11 cellular contexts compared by ENCODE assay signal in the genomic region with DNA sequence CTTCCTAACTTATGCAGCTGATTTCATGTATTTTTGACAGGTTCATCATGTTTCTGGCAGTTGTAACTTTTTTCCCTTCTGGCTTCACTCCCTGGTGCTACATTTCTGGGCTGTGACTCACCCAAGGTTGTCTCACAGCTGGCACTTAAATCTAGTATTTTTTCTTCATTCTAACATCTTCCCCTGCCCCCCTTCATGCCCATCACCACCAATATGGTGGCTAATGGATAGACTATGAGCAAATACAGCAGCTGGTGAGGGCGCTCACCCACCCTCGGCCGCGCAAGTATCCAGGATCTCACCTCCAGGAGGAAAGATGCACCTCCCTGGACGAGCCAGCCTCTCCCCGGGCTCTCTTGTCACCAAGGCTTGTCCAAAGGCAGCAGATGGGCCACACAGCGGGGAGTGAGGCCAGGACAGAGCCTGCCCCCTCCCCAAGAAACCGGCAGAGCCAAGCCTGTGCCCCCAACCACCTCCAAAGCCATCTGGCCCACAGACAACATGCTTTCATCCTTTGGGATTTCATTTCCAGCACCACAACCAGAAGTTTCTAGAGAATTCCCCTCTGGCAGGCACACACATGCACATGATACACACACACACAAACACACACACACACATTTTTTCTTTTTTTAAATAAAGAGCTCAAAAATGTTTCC. TPM values are rescaled to one million over a fixed set of nuclear protein-coding genes. Genes with fewer than 3 reads are reported as not detected.
A peak's percentile ranks its signal among the peaks of the same experiment; 100 is the strongest.
DNase-seq lines count a peak whose midpoint lies in the region; ATAC-seq, FAIRE-seq and TF ChIP-seq lines count a peak whose summit lies in the region.
"Had no signal": no experiment of that assay in that cellular context is flagged by ENCODE, and none has a peak within 500 bp of the region (broad histone marks: within the 10 kb centered on the region; RNA-seq: fewer than 3 reads in every experiment).

No MANE protein-coding gene starts in this region.

- 83 to 86% methylated on average over 7 to 8 of the region's 8 CpGs for WGBS in pancreas, 2 donors

- ATAC-seq in pancreas = peak; percentile 78 to 84 (median 80)
- no peak for ATAC-seq in HG03196 (IDR thresholded peaks at IDR 0.05; ENCODE audit: unreplicated experiment)

- no peak overlapping the region for H3K27ac ChIP-seq in pancreas
- H3K27ac ChIP-seq: KMS-11 had no signal

- H3K36me3 ChIP-seq in pancreas = no peaks in the 10 kb centered on the region

- H3K27me3 ChIP-seq in pancreas = no peaks in the 10 kb centered on the region

- intact Hi-C loops in pancreas (cut with DNase I) = no loop called here

- FAIRE-seq in pancreas (lab: Jason Lieb, UNC) = no peak
- FAIRE-seq: D721Med had no signal

- in situ Hi-C loops in KBM-7 (cut with MboI; ENCODE audit: low pct_unique_long_range_greater_than_20kb, low sequenced_read_pairs) = loop anchor here (10.0 kb wide), 1 partner anchor 48 kb away; no protein-coding TSS in a partner anchor

- H3K9me3 ChIP-seq in pancreas = no peaks in the 10 kb centered on the region

- TF ChIP-seq CTCF in fibroblast of mammary gland (conservative IDR thresholded peaks at IDR 0.05; ENCODE audit: control insufficient read depth, insufficient read depth, low read depth, low read length) = no peak
- no peak for TF ChIP-seq CTCF in pancreas (IDR thresholded peaks at IDR 0.05)
- TF ChIP-seq CTCF in GM10266 (IDR thresholded peaks at IDR 0.05; ENCODE audit: control insufficient read depth, insufficient read depth, low read depth, missing control alignments) = no peak

- DNase-seq in DMS 273 (lab: John Stamatoyannopoulos, UW; ENCODE audit: unreplicated experiment) (peak; percentile 93), RPMI7951 (ENCODE audit: low read depth) (peak; percentile 81), fibroblast of mammary gland (ENCODE audit: low read depth) (peak; percentile 80), pancreas (peak in 3 of 6 donors; percentile 52 to 64 (median 54)), KBM-7 (no peak), NCI-H526 treated with DMSO at 0.1 percent for 48 hours (lab: John Stamatoyannopoulos, UW) (no peak), GM10266 (ENCODE audit: extremely low spot score) (no peak)
- DNase-seq: effector CD8-positive, alpha-beta T cell had no signal

- H3K4me3 ChIP-seq in fibroblast of mammary gland (ENCODE audit: control insufficient read depth, low read depth, low read length) (no peak overlapping the region), pancreas (no peak overlapping the region)

- H3K4me1 ChIP-seq in pancreas = peaks cover 0 to 20% (median 0%) of the 10 kb centered on the region in 3 donors

RNA-seq across cellular contexts. Expression of gene ATOH8, which starts 39.1 kb away (rescaled TPM):
- total RNA-seq in RPMI7951 (2014; rRNA removed; shearing (Covaris generic)) = 7.2 and 7.3 TPM in 2 replicates
- 1 to 10 TPM; 1.7 to 4.3 (median 3.0) TPM for total RNA-seq in pancreas
- polyA plus RNA-seq in pancreas = 10 to 100 TPM in 1 of 2 donors, 1 to 10 TPM in 1; 8.9 to 13.9 TPM

Comparison
In these comparisons a context has a peak if more than half of its experiments do, and no peak if none do; other contexts are left out.
1. DNase-seq: peak in DMS 273 (single experiment), RPMI7951 (single experiment) and fibroblast of mammary gland (single experiment); none in KBM-7 (single experiment), NCI-H526 treated with DMSO at 0.1 percent for 48 hours (single experiment) and GM10266 (single experiment).